14 cellular contexts compared by ENCODE assay signal in the genomic region with DNA sequence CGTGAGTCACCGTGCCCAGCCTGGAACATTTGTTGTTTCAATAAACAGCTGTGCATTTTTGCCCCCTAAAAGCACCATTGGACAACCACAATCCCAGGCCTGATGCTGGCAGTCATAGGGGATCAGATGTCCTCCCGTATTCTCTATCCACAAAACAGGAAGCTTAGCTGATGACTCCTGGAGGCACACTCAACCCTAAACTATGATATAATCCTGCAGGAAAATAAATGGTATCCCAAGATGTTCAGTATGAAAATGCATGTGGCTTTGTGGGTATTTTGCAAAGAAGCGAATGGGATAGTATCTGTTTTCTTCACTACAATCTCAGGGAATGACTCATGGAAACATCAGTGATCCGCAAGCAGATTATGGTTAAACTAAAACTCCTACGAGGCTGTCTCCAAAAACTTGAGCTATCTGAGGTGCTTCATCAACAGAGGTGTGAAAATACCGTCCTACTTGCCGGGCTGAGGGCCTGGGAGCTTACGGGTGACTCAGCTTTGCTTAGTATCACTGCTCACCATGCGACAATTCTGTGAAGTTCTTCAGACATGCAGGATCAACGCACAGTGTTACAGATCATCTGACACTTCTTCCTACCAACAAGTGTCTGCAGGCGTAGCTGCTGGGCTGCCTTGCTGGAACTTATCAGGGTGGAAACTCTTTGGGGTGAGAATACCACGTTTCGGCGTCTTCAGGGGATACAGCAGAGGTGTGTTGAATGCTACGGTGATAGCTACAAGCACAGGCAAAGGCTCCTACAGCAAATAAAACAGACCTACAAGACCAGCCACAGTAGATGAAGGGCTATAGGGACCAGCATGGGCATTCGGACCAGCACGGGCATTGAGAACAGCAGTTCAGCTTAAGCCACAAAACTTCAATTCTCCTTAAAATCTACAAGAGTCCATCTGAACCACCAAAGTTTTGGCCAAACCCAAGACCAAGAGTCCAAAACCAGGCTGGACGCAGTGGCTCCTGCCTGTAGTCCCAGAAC.
A peak's percentile ranks its signal among the peaks of the same experiment; 100 is the strongest.
DNase-seq lines count a peak whose midpoint lies in the region; ATAC-seq and TF ChIP-seq lines count a peak whose summit lies in the region.
"Had no signal": no experiment of that assay in that cellular context is flagged by ENCODE, and none has a peak within 500 bp of the region (broad histone marks: within the 10 kb centered on the region; RNA-seq: fewer than 3 reads in every experiment).

No MANE protein-coding gene starts in this region.

- H3K4me3 Mint-ChIP-seq in activated CD8-positive, alpha-beta T cell treated with anti-CD3 and anti-CD28 coated beads for 36 hours: no peak overlapping the region
- no peak overlapping the region for H3K4me3 Mint-ChIP-seq in activated CD8-positive, alpha-beta T cell treated with anti-CD3 and anti-CD28 coated beads, Interleukin-2, amount 10 ng/mL, durations not matched to agents 7 days and 5 days
- no peak overlapping the region for H3K4me3 Mint-ChIP-seq in WTC11

- H3K36me3 ChIP-seq in heart left ventricle: peaks cover 0 to 5% (median 0%) of the 10 kb centered on the region in 9 donors
- H3K36me3 ChIP-seq in smooth muscle cell (ENCODE audit: low read depth): no peaks in the 10 kb centered on the region
- H3K36me3 ChIP-seq: sigmoid colon had no signal

- H3K27ac ChIP-seq in heart left ventricle: peak overlapping the region in 4 of 12 donors; percentile 8 to 60 (median 36)
- peak overlapping the region; percentile 84 for H3K27ac ChIP-seq in smooth muscle cell (ENCODE audit: low read depth)
- H3K27ac ChIP-seq: BLaER1 treated with 17β-estradiol and CSF1 and Interleukin-3, amounts not matched to agents 10 nM and 100 nM; HL-60; sigmoid colon; tibial artery had no signal

- CTCF ChIA-PET in activated CD8-positive, alpha-beta T cell treated with anti-CD3 and anti-CD28 coated beads for 36 hours (lab: Charles Lee): no interaction called here
- CTCF ChIA-PET in activated CD8-positive, alpha-beta T cell treated with anti-CD3 and anti-CD28 coated beads, Interleukin-2, amount 10 ng/mL, durations not matched to agents 7 days and 5 days (lab: Charles Lee): no interaction called here
- CTCF ChIA-PET in WTC11 (lab: Charles Lee): no interaction called here

- H2AFZ ChIP-seq in smooth muscle cell (ENCODE audit: low read depth): no peak overlapping the region

- no peak for DNase-seq in activated CD8-positive, alpha-beta T cell treated with anti-CD3 and anti-CD28 coated beads for 36 hours
- no peak for DNase-seq in activated CD8-positive, alpha-beta T cell treated with anti-CD3 and anti-CD28 coated beads, Interleukin-2, amount 10 ng/mL, durations not matched to agents 7 days and 5 days
- no peak for DNase-seq in WTC11 (ENCODE audit: low spot score)
- no peak for DNase-seq in heart left ventricle
- no peak for DNase-seq in smooth muscle cell (lab: John Stamatoyannopoulos, UW; ENCODE audit: unreplicated experiment)
- DNase-seq in SKM-1 treated with dmso at 0.1 percent for 144 hours (lab: John Stamatoyannopoulos, UW; ENCODE audit: unreplicated experiment): no peak
- DNase-seq in mesenteric fat pad (ENCODE audit: low spot score): no peak
- DNase-seq: amygdala, NCI-H2171, sigmoid colon, tibial artery had no signal

- H3K9ac ChIP-seq in smooth muscle cell (ENCODE audit: low read depth): no peak overlapping the region
- H3K9ac ChIP-seq: BLaER1 treated with 17β-estradiol and CSF1 and Interleukin-3, amounts not matched to agents 10 nM and 100 nM had no signal

- no peak for TF ChIP-seq CTCF in activated CD8-positive, alpha-beta T cell treated with anti-CD3 and anti-CD28 coated beads for 36 hours (IDR thresholded peaks at IDR 0.05)
- TF ChIP-seq CTCF in WTC11 (IDR thresholded peaks at IDR 0.05): no peak
- TF ChIP-seq CTCF in heart left ventricle (IDR thresholded peaks at IDR 0.05): no peak
- no peak for TF ChIP-seq CTCF in smooth muscle cell (IDR thresholded peaks at IDR 0.05; ENCODE audit: borderline replicate concordance, insufficient read depth, poor library complexity, severe bottlenecking)

- H3K4me3 ChIP-seq in heart left ventricle (no peak overlapping the region), smooth muscle cell (no peak overlapping the region)
- H3K4me3 ChIP-seq: BLaER1 treated with 17β-estradiol and CSF1 and Interleukin-3, amounts not matched to agents 10 nM and 100 nM; sigmoid colon; tibial artery had no signal

- peaks cover 15% of the 10 kb centered on the region for H3F3A ChIP-seq in smooth muscle cell (ENCODE audit: low read depth)

- WGBS in heart left ventricle, 4 donors: 68 to 85% (median 74%) methylated on average over 19 of the region's 19 CpGs
- WGBS in smooth muscle cell (ENCODE audit: low lambda C conversion rate): 22% methylated on average over 19 of the region's 19 CpGs

- H3K36me3 Mint-ChIP-seq in activated CD8-positive, alpha-beta T cell treated with anti-CD3 and anti-CD28 coated beads for 36 hours (ENCODE audit: low read depth): peaks cover 60% of the 10 kb centered on the region
- H3K36me3 Mint-ChIP-seq in activated CD8-positive, alpha-beta T cell treated with anti-CD3 and anti-CD28 coated beads, Interleukin-2, amount 10 ng/mL, durations not matched to agents 7 days and 5 days (ENCODE audit: low read depth): peaks cover 25% of the 10 kb centered on the region
- peaks cover 11% of the 10 kb centered on the region; the same call in 1 of the 2 replicates for H3K36me3 Mint-ChIP-seq in WTC11

- peaks cover 70% of the 10 kb centered on the region for H4K20me1 ChIP-seq in smooth muscle cell (ENCODE audit: low read depth)

- peaks cover 0 to 7% (median 0%) of the 10 kb centered on the region in 12 donors for H3K9me3 ChIP-seq in heart left ventricle
- H3K9me3 ChIP-seq in smooth muscle cell (replicated peaks; ENCODE audit: low read depth): no peaks in the 10 kb centered on the region
- H3K9me3 ChIP-seq: sigmoid colon, tibial artery had no signal

- H3K9me3 Mint-ChIP-seq in activated CD8-positive, alpha-beta T cell treated with anti-CD3 and anti-CD28 coated beads for 36 hours: peaks cover 4% of the 10 kb centered on the region
- H3K9me3 Mint-ChIP-seq in activated CD8-positive, alpha-beta T cell treated with anti-CD3 and anti-CD28 coated beads, Interleukin-2, amount 10 ng/mL, durations not matched to agents 7 days and 5 days (ENCODE audit: insufficient read depth): peaks cover 11% of the 10 kb centered on the region
- H3K9me3 Mint-ChIP-seq in WTC11: peaks cover 12% of the 10 kb centered on the region

- H3K4me1 ChIP-seq in heart left ventricle: peaks cover 0 to 11% (median 2%) of the 10 kb centered on the region in 12 donors
- peaks cover 12% of the 10 kb centered on the region for H3K4me1 ChIP-seq in smooth muscle cell (ENCODE audit: low read depth)
- H3K4me1 ChIP-seq: BLaER1 treated with 17β-estradiol and CSF1 and Interleukin-3, amounts not matched to agents 10 nM and 100 nM; sigmoid colon; tibial artery had no signal

- no peaks in the 10 kb centered on the region for H3K27me3 Mint-ChIP-seq in activated CD8-positive, alpha-beta T cell treated with anti-CD3 and anti-CD28 coated beads for 36 hours
- H3K27me3 Mint-ChIP-seq in activated CD8-positive, alpha-beta T cell treated with anti-CD3 and anti-CD28 coated beads, Interleukin-2, amount 10 ng/mL, durations not matched to agents 7 days and 5 days (ENCODE audit: low read depth): no peaks in the 10 kb centered on the region
- H3K27me3 Mint-ChIP-seq in WTC11 (ENCODE audit: low read depth): no peaks in the 10 kb centered on the region

- H3K27ac Mint-ChIP-seq in activated CD8-positive, alpha-beta T cell treated with anti-CD3 and anti-CD28 coated beads for 36 hours: no peak overlapping the region
- no peak overlapping the region for H3K27ac Mint-ChIP-seq in activated CD8-positive, alpha-beta T cell treated with anti-CD3 and anti-CD28 coated beads, Interleukin-2, amount 10 ng/mL, durations not matched to agents 7 days and 5 days
- H3K27ac Mint-ChIP-seq in WTC11: peak overlapping the region; percentile 71

- H3K4me1 Mint-ChIP-seq in activated CD8-positive, alpha-beta T cell treated with anti-CD3 and anti-CD28 coated beads for 36 hours (ENCODE audit: low read depth): no peaks in the 10 kb centered on the region
- no peaks in the 10 kb centered on the region for H3K4me1 Mint-ChIP-seq in activated CD8-positive, alpha-beta T cell treated with anti-CD3 and anti-CD28 coated beads, Interleukin-2, amount 10 ng/mL, durations not matched to agents 7 days and 5 days (ENCODE audit: low read depth)
- H3K4me1 Mint-ChIP-seq in WTC11: no peaks in the 10 kb centered on the region

- H3K79me2 ChIP-seq in smooth muscle cell (ENCODE audit: low read depth): peaks cover 5% of the 10 kb centered on the region

- ATAC-seq in activated CD8-positive, alpha-beta T cell treated with anti-CD3 and anti-CD28 coated beads for 36 hours: peak; percentile 53
- no peak for ATAC-seq in activated CD8-positive, alpha-beta T cell treated with anti-CD3 and anti-CD28 coated beads, Interleukin-2, amount 10 ng/mL, durations not matched to agents 7 days and 5 days
- ATAC-seq in WTC11 (no peak), heart left ventricle (peak; percentile 56 to 75 (median 64)), HG03095 (IDR thresholded peaks at IDR 0.05; ENCODE audit: unreplicated experiment) (no peak)

- peak overlapping the region; percentile 9 for H3K4me2 ChIP-seq in smooth muscle cell
- H3K4me2 ChIP-seq: BLaER1 treated with 17β-estradiol and CSF1 and Interleukin-3, amounts not matched to agents 10 nM and 100 nM had no signal

- TF ChIP-seq POLR2A in heart left ventricle (IDR thresholded peaks at IDR 0.05): no peak

- POLR2A ChIA-PET in activated CD8-positive, alpha-beta T cell treated with anti-CD3 and anti-CD28 coated beads for 36 hours (lab: Charles Lee): no interaction called here
- POLR2A ChIA-PET in activated CD8-positive, alpha-beta T cell treated with anti-CD3 and anti-CD28 coated beads, Interleukin-2, amount 10 ng/mL, durations not matched to agents 7 days and 5 days (lab: Charles Lee): no interaction called here
- POLR2A ChIA-PET in WTC11 (lab: Charles Lee): no interaction called here

- intact Hi-C loops in activated CD8-positive, alpha-beta T cell treated with anti-CD3 and anti-CD28 coated beads for 36 hours (cut with micrococcal nuclease): no loop called here
- intact Hi-C loops in heart left ventricle (cut with DNase I): no loop called here

- no peaks in the 10 kb centered on the region for H3K27me3 ChIP-seq in heart left ventricle
- no peaks in the 10 kb centered on the region for H3K27me3 ChIP-seq in smooth muscle cell (ENCODE audit: low read depth)
- H3K27me3 ChIP-seq: BLaER1 treated with 17β-estradiol and CSF1 and Interleukin-3, amounts not matched to agents 10 nM and 100 nM; sigmoid colon; tibial artery had no signal

TF ChIP-seq in WTC11, 78 proteins besides CTCF, POLR2A, EP300 and RAD21 (continues in another document):
- TF ChIP-seq TP53 (CRISPR knock-in tag; IDR thresholded peaks at IDR 0.05) (no peak), RORB (CRISPR knock-in tag; IDR thresholded peaks at IDR 0.05) (no peak)

Comparison
In these comparisons a context has a peak if more than half of its experiments do, and no peak if none do; other contexts are left out.
1. ATAC-seq: peak in activated CD8-positive, alpha-beta T cell treated with anti-CD3 and anti-CD28 coated beads for 36 hours (single experiment) and heart left ventricle (4 of 4); none in activated CD8-positive, alpha-beta T cell treated with anti-CD3 and anti-CD28 coated beads, Interleukin-2, amount 10 ng/mL, durations not matched to agents 7 days and 5 days (single experiment), WTC11 (single experiment) and HG03095 (single experiment).